1 cellular context compared by ENCODE assay signal in the genomic region with DNA sequence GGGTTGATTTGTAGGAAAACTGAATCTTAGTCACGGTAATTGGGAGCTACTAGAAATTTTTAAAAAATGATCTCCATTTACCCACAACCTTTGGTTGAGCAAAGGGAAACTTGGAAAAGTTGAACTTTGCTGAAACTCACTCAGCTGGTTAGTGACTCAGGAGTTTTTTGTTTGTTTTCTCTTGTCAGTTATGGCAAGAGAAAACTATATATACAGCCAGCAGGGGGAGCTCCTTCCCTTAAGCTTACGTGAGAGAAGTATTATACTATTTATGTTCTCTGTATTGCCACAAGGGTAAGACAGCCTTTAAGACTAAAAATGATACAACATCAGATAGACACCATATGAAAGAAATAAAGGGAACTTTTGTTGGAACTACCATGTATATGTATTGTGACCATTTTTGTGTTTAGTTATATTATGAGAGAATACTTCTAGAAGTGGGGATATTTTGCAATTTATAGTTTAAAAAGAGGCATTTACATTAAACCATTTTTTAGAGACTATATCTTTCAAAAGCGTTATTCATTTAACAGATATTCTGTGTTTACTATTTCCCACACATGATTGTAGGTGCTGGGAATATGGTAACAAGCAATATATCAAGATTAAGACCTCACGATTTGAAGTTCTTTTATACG.
A peak's percentile ranks its signal among the peaks of the same experiment; 100 is the strongest.
TF ChIP-seq lines count a peak whose summit lies in the region.

No MANE protein-coding gene starts in this region.

TF ChIP-seq in HCT116, 20 proteins besides CTCF, POLR2A, EP300 and RAD21 (continued from another document):
- TF ChIP-seq, protein P1, sequence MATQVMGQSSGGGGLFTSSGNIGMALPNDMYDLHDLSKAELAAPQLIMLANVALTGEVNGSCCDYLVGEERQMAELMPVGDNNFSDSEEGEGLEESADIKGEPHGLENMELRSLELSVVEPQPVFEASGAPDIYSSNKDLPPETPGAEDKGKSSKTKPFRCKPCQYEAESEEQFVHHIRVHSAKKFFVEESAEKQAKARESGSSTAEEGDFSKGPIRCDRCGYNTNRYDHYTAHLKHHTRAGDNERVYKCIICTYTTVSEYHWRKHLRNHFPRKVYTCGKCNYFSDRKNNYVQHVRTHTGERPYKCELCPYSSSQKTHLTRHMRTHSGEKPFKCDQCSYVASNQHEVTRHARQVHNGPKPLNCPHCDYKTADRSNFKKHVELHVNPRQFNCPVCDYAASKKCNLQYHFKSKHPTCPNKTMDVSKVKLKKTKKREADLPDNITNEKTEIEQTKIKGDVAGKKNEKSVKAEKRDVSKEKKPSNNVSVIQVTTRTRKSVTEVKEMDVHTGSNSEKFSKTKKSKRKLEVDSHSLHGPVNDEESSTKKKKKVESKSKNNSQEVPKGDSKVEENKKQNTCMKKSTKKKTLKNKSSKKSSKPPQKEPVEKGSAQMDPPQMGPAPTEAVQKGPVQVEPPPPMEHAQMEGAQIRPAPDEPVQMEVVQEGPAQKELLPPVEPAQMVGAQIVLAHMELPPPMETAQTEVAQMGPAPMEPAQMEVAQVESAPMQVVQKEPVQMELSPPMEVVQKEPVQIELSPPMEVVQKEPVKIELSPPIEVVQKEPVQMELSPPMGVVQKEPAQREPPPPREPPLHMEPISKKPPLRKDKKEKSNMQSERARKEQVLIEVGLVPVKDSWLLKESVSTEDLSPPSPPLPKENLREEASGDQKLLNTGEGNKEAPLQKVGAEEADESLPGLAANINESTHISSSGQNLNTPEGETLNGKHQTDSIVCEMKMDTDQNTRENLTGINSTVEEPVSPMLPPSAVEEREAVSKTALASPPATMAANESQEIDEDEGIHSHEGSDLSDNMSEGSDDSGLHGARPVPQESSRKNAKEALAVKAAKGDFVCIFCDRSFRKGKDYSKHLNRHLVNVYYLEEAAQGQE (IDR thresholded peaks at IDR 0.05; ENCODE audit: low read depth) = no peak
- TF ChIP-seq JUND (IDR thresholded peaks at IDR 0.05) (peak; percentile 45; the same call in 1 of the 2 replicates), FOSL1 (IDR thresholded peaks at IDR 0.05; ENCODE audit: low read depth) (peak; percentile 43), CBX3 (IDR thresholded peaks at IDR 0.05; ENCODE audit: low read depth) (peak; percentile 58; the same call in 1 of the 2 replicates), SRF (IDR thresholded peaks at IDR 0.05; ENCODE audit: low read depth) (0 out of 2 replicates have a peak, but pooled peaks have one; percentile 26)
